Comparison of ENCODE assay signal across 27 cellular contexts in genomic region chr22:47082505-47082904, GRCh38.
"Had no signal": no experiment of that assay in that cellular context is flagged by ENCODE, and none has a peak within 500 bp of the region (broad histone marks: within the 10 kb centered on the region; RNA-seq: fewer than 3 reads in every experiment).

No MANE protein-coding gene starts in this region.

- H3K4me3 Mint-ChIP-seq: dendritic cell treated with granulocyte-macrophage colony-stimulating factor and Interleukin-4, amounts not matched to agents 40 ng/mL and 50 ng/mL, for 4 days; immature natural killer cell; memory B cell; natural killer cell; stimulated activated naive B cell treated with anti-CD40 and anti-IgM and Interleukin-4, amounts not matched to agents 10 μg/mL and 1 μg/mL and 100 μg/mL, for 72 hours; type B pancreatic cell had no signal

- H3K4me3 ChIP-seq: colonic mucosa, esophagus squamous epithelium, heart right ventricle, lower lobe of right lung, ovary, psoas muscle, skin epidermis, spleen, stomach, thyroid gland had no signal

- H3K9me3 ChIP-seq: colonic mucosa, esophagus squamous epithelium, lower lobe of right lung, ovary, stomach, thyroid gland had no signal

- H3K4me1 ChIP-seq: colonic mucosa, esophagus squamous epithelium, heart right ventricle, lower lobe of right lung, psoas muscle, spleen, stomach, thyroid gland had no signal

- H3K27me3 Mint-ChIP-seq: dendritic cell treated with granulocyte-macrophage colony-stimulating factor and Interleukin-4, amounts not matched to agents 40 ng/mL and 50 ng/mL, for 4 days; memory B cell; stimulated activated naive B cell treated with anti-CD40 and anti-IgM and Interleukin-4, amounts not matched to agents 10 μg/mL and 1 μg/mL and 100 μg/mL, for 72 hours; type B pancreatic cell had no signal

- H3K36me3 ChIP-seq: colonic mucosa, esophagus squamous epithelium, heart right ventricle, lower lobe of right lung, ovary, stomach, thyroid gland had no signal

- H3K27ac Mint-ChIP-seq: dendritic cell treated with granulocyte-macrophage colony-stimulating factor and Interleukin-4, amounts not matched to agents 40 ng/mL and 50 ng/mL, for 4 days; immature natural killer cell; memory B cell; natural killer cell; stimulated activated naive B cell treated with anti-CD40 and anti-IgM and Interleukin-4, amounts not matched to agents 10 μg/mL and 1 μg/mL and 100 μg/mL, for 72 hours; type B pancreatic cell had no signal

- H3K36me3 Mint-ChIP-seq: natural killer cell had no signal

- ATAC-seq: heart right ventricle; left colon; left ventricle myocardium superior; lower lobe of right lung; natural killer cell; psoas muscle; right cardiac atrium; stimulated activated naive B cell treated with anti-CD40 and anti-IgM and Interleukin-4, amounts not matched to agents 10 μg/mL and 1 μg/mL and 100 μg/mL, for 72 hours had no signal

- DNase-seq: colonic mucosa; effector CD8-positive, alpha-beta T cell; esophagus squamous epithelium; foreskin melanocyte; glutamatergic neuron; heart right ventricle; hippocampal formation; immature natural killer cell; islet precursor cell; kidney glomerular epithelial cell; left colon; left ventricle myocardium superior; lower lobe of right lung; natural killer cell; occipital lobe; ovary; psoas muscle; right cardiac atrium; spleen; stimulated activated CD4-positive, alpha-beta T cell treated with anti-CD3 and anti-CD28 coated beads, Interleukin-4, amount 100 ng/mL, for 4 hours; stimulated activated naive B cell treated with anti-CD40 and anti-IgM and Interleukin-4, amounts not matched to agents 10 μg/mL and 1 μg/mL and 100 μg/mL, for 72 hours; stomach; thyroid gland had no signal

- H3K27me3 ChIP-seq: colonic mucosa, esophagus squamous epithelium, heart right ventricle, ovary, spleen, stomach, thyroid gland had no signal

- H3K27ac ChIP-seq: colonic mucosa, esophagus squamous epithelium, heart right ventricle, lower lobe of right lung, ovary, psoas muscle, skin epidermis, spleen, stomach, thyroid gland had no signal

- H3K9me3 Mint-ChIP-seq: type B pancreatic cell had no signal
